In the genomic region with DNA sequence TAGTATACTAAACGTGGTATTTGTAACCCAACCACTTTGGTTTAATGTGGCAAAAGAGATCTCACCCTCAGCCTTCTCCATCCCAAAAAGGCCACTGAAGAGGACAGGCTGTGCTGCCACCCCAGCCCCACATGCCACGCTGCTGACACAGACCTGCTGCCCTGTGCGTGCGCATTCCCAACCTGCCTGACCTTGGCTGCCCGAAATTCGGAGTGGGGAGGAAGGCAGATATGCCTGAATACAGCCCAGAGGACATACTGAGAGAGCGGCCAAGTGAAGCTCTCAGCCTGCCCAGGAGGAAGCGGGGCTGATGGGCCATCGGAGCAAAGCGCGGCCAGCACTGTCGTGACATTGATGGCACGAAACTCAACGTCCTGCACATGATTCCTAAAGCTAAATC, we compare ENCODE assay signal across 19 cellular contexts.
DNase-seq lines count a peak whose midpoint lies in the region; ATAC-seq and TF ChIP-seq lines count a peak whose summit lies in the region.
"Had no signal": no experiment of that assay in that cellular context is flagged by ENCODE, and none has a peak within 500 bp of the region (broad histone marks: within the 10 kb centered on the region; RNA-seq: fewer than 3 reads in every experiment).

No MANE protein-coding gene starts in this region.

- H3K4me3 Mint-ChIP-seq in T-helper 2 cell treated with Interferon-gamma antibody and Interleukin-4, amounts not matched to agents 5 μg/mL and 100 μg/mL, for 36 hours = peak overlapping the region; percentile 64
- H3K4me3 Mint-ChIP-seq in CD8-positive, alpha-beta T cell = peak overlapping the region; percentile 45
- H3K4me3 Mint-ChIP-seq: activated CD4-positive, alpha-beta T cell treated with anti-CD3 and anti-CD28 coated beads, Interleukin-2, amount 10 ng/mL, durations not matched to agents 7 days and 5 days; B cell had no signal

- H3K27ac ChIP-seq in CD8-positive, alpha-beta T cell (ENCODE audit: low read depth, low read length) = no peak overlapping the region
- no peak overlapping the region for H3K27ac ChIP-seq in coronary artery
- H3K27ac ChIP-seq: KMS-11 had no signal

- TF ChIP-seq CTCF in CD8-positive, alpha-beta T cell (IDR thresholded peaks at IDR 0.05) = no peak
- no peak for TF ChIP-seq CTCF in coronary artery (IDR thresholded peaks at IDR 0.05)

- CTCF ChIA-PET in CD8-positive, alpha-beta T cell (lab: Charles Lee) = interaction anchor here (0.8 kb wide), 1 partner anchor 12 kb away, joined by 4 read pairs; no protein-coding TSS in a partner anchor

- no peaks in the 10 kb centered on the region for H3K27me3 ChIP-seq in CD8-positive, alpha-beta T cell (ENCODE audit: insufficient read depth, low read length)

- H3K9me3 Mint-ChIP-seq in T-helper 2 cell treated with Interferon-gamma antibody and Interleukin-4, amounts not matched to agents 5 μg/mL and 100 μg/mL, for 36 hours = no peaks in the 10 kb centered on the region
- H3K9me3 Mint-ChIP-seq in CD8-positive, alpha-beta T cell = no peaks in the 10 kb centered on the region
- H3K9me3 Mint-ChIP-seq: activated CD4-positive, alpha-beta T cell treated with anti-CD3 and anti-CD28 coated beads, Interleukin-2, amount 10 ng/mL, durations not matched to agents 7 days and 5 days had no signal

- no peak overlapping the region for H3K4me3 ChIP-seq in CD8-positive, alpha-beta T cell (ENCODE audit: low read depth, low read length)
- H3K4me3 ChIP-seq in coronary artery = no peak overlapping the region

- no peaks in the 10 kb centered on the region for H3K27me3 Mint-ChIP-seq in T-helper 2 cell treated with Interferon-gamma antibody and Interleukin-4, amounts not matched to agents 5 μg/mL and 100 μg/mL, for 36 hours (ENCODE audit: low read depth)
- no peaks in the 10 kb centered on the region for H3K27me3 Mint-ChIP-seq in CD8-positive, alpha-beta T cell (ENCODE audit: low read depth)
- H3K27me3 Mint-ChIP-seq: B cell had no signal

- peaks cover 14% of the 10 kb centered on the region for H3K36me3 Mint-ChIP-seq in T-helper 2 cell treated with Interferon-gamma antibody and Interleukin-4, amounts not matched to agents 5 μg/mL and 100 μg/mL, for 36 hours (ENCODE audit: low read depth)
- no peaks in the 10 kb centered on the region for H3K36me3 Mint-ChIP-seq in CD8-positive, alpha-beta T cell

- no peak for DNase-seq in T-helper 2 cell treated with Interferon-gamma antibody and Interleukin-4, amounts not matched to agents 5 μg/mL and 100 μg/mL, for 36 hours (ENCODE audit: low spot score)
- DNase-seq in T-helper 2 cell (no peak), coronary artery (ENCODE audit: low spot score) (peak; percentile 70), posterior vena cava (ENCODE audit: low spot score) (peak; percentile 58), LoVo (ENCODE audit: low spot score) (no peak)
- DNase-seq in CD8-positive, alpha-beta T cell = peak in 1 of 7 experiments; percentile 44
- DNase-seq: activated CD4-positive, alpha-beta T cell treated with anti-CD3 and anti-CD28 coated beads, Interleukin-2, amount 10 ng/mL, durations not matched to agents 7 days and 5 days; amniotic stem cell; caudate nucleus; NCI-H1092; NCI-H2081 treated with DMSO at 0.1 percent for 48 hours; stimulated activated CD4-positive, alpha-beta T cell treated with anti-CD3 and anti-CD28 coated beads, Interleukin-1b, Interleukin-23, amount 100 ng/mL, for 48 hours; stimulated activated naive CD8-positive, alpha-beta T cell treated with anti-CD3 and anti-CD28 coated beads, Interleukin-15, Interleukin-2, amounts not matched to agents 100 U/mL and 50 U/mL, for 24 hours had no signal

- peaks cover 41% of the 10 kb centered on the region for H3K4me1 Mint-ChIP-seq in T-helper 2 cell treated with Interferon-gamma antibody and Interleukin-4, amounts not matched to agents 5 μg/mL and 100 μg/mL, for 36 hours (ENCODE audit: low read depth)
- peaks cover 56% of the 10 kb centered on the region for H3K4me1 Mint-ChIP-seq in CD8-positive, alpha-beta T cell (ENCODE audit: low read depth)

- peaks cover 53% of the 10 kb centered on the region for H3K4me1 ChIP-seq in CD8-positive, alpha-beta T cell (ENCODE audit: insufficient read depth, low read length)

- POLR2A ChIA-PET in CD8-positive, alpha-beta T cell (lab: Charles Lee) = interaction anchor here (1.1 to 1.5 kb wide), 3 partner anchors 10 to 35 kb away, joined by 3 to 4 read pairs (median 3); no protein-coding TSS in a partner anchor

- H3K9me3 ChIP-seq in CD8-positive, alpha-beta T cell (ENCODE audit: low read length) = no peaks in the 10 kb centered on the region

- no peak for ATAC-seq in CD8-positive, alpha-beta T cell
- ATAC-seq in HG03460 (IDR thresholded peaks at IDR 0.05; ENCODE audit: unreplicated experiment) (no peak), HG03432 (IDR thresholded peaks at IDR 0.05; ENCODE audit: unreplicated experiment) (no peak)
- ATAC-seq: sciatic nerve; SK-N-SH treated with all-trans-retinoic acid at 6 μM for 48 hours; stimulated activated naive CD8-positive, alpha-beta T cell treated with anti-CD3 and anti-CD28 coated beads, Interleukin-15, Interleukin-2, amounts not matched to agents 100 U/mL and 50 U/mL, for 24 hours had no signal

- no peaks in the 10 kb centered on the region for H3K36me3 ChIP-seq in CD8-positive, alpha-beta T cell (ENCODE audit: insufficient read depth, low read length)

- intact Hi-C loops in CD8-positive, alpha-beta T cell (cut with DNase I, micrococcal nuclease) = loop anchor here in 1 of 2 experiments (10.0 kb wide), 1 partner anchor 894 kb away; no protein-coding TSS in a partner anchor
- intact Hi-C loops in posterior vena cava (cut with DNase I) = loop anchor here in 1 of 2 donors (5.0 kb wide), 1 partner anchor 416 kb away; no protein-coding TSS in a partner anchor

- peak overlapping the region; percentile 69 for H3K27ac Mint-ChIP-seq in T-helper 2 cell treated with Interferon-gamma antibody and Interleukin-4, amounts not matched to agents 5 μg/mL and 100 μg/mL, for 36 hours
- H3K27ac Mint-ChIP-seq in CD8-positive, alpha-beta T cell = peak overlapping the region; percentile 18
- H3K27ac Mint-ChIP-seq: B cell had no signal

Comparison
In these comparisons a context has a peak if more than half of its experiments do, and no peak if none do; other contexts are left out.
1. DNase-seq: peak in coronary artery (single experiment) and posterior vena cava (single experiment); none in T-helper 2 cell treated with Interferon-gamma antibody and Interleukin-4, amounts not matched to agents 5 μg/mL and 100 μg/mL, for 36 hours (single experiment), T-helper 2 cell (0 of 5) and LoVo (single experiment).